ENCODE assay signal across 8 cellular contexts in the genomic region with DNA sequence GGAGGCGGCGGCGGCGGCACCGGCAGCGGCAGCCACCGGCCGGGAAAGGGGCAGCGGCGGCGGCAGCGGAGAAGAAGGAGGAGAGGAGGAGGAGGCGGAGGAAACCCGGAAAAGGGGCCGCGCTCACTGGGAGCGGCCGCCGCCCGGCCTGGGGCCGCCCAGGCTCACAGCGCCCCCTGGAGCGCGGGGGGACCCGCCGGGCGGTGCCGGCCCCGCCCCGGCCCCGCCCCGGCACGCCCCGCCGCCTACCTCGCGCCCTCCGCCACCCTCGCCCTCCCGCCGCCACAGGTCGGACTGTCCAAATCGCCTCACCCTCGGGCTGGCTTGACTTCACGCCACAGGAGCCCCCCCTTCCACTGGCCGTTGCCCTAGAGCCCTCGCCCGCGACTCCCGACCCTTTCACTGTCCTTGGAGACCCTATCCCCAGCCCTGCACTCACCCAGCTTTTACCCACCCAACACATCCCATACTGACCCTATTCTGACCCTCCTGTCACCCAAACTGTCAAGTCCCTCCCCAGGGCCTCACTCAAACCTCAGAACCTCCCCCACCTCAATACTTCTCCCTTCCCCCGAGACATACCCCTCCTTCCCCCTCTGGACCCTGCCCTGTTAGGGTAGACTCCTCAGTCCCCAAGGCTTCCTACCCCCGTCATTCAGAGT. TPM values are rescaled to one million over a fixed set of nuclear protein-coding genes. Genes with fewer than 3 reads are reported as not detected.
DNase-seq lines count a peak whose midpoint lies in the region; ATAC-seq and FAIRE-seq lines count a peak whose summit lies in the region.

A gene (minus strand): TSS at position 85 of the 662 bp plus-strand sequence. CDS start 370 bp downstream, outside the sequence.

- ATAC-seq in HG03039 (IDR thresholded peaks at IDR 0.05; ENCODE audit: unreplicated experiment) (peak; percentile 89), left colon (peak; percentile 96)

- FAIRE-seq in GM18507 (lab: Jason Lieb, UNC): no peak

- peak; percentile 99 for DNase-seq in 8988T
- peak; percentile 88 for DNase-seq in GM18507 (ENCODE audit: extremely low spot score, insufficient read length, low read depth)
- DNase-seq in NCI-H2227 treated with DMSO at 0.1 percent for 48 hours (lab: John Stamatoyannopoulos, UW): peak; percentile 20
- peak; percentile 80 for DNase-seq in activated CD4-positive, alpha-beta T cell treated with anti-CD3 and anti-CD28 coated beads for 48 hours
- peak; percentile 69 to 80 for DNase-seq in left colon
- DNase-seq in stimulated activated CD4-positive, alpha-beta T cell treated with anti-CD3 and anti-CD28 coated beads, Interleukin-1b, Interleukin-23, amount 100 ng/mL, for 48 hours: peak; percentile 69

- intact Hi-C loops in left colon (cut with DNase I, micrococcal nuclease): loop anchor here in 1 of 2 donors (10.0 kb wide), 2 partner anchors 63 to 173 kb away; a partner anchor contains a TSS

- H3K27ac ChIP-seq in cingulate gyrus (ENCODE audit: low read depth, low read length): peak within 1 kb of the TSS; percentile 19

RNA-seq across cellular contexts. Expression of the gene that starts here (rescaled TPM):
- total RNA-seq in left colon: 10 to 100 TPM; 47.5 to 53.8 TPM

Comparison
In these comparisons a context has a peak if more than half of its experiments do, and no peak if none do; other contexts are left out.
1. Peak in every context shown above with its lines: DNase-seq, ATAC-seq and H3K27ac ChIP-seq.
2. DNase-seq: peak in every context shown above with its lines; median percentile 99 in 8988T; 88 in GM18507; 80 in activated CD4-positive, alpha-beta T cell treated with anti-CD3 and anti-CD28 coated beads for 48 hours; 74 in left colon; 69 in stimulated activated CD4-positive, alpha-beta T cell treated with anti-CD3 and anti-CD28 coated beads, Interleukin-1b, Interleukin-23, amount 100 ng/mL, for 48 hours; 20 in NCI-H2227 treated with DMSO at 0.1 percent for 48 hours.